In the genomic region with DNA sequence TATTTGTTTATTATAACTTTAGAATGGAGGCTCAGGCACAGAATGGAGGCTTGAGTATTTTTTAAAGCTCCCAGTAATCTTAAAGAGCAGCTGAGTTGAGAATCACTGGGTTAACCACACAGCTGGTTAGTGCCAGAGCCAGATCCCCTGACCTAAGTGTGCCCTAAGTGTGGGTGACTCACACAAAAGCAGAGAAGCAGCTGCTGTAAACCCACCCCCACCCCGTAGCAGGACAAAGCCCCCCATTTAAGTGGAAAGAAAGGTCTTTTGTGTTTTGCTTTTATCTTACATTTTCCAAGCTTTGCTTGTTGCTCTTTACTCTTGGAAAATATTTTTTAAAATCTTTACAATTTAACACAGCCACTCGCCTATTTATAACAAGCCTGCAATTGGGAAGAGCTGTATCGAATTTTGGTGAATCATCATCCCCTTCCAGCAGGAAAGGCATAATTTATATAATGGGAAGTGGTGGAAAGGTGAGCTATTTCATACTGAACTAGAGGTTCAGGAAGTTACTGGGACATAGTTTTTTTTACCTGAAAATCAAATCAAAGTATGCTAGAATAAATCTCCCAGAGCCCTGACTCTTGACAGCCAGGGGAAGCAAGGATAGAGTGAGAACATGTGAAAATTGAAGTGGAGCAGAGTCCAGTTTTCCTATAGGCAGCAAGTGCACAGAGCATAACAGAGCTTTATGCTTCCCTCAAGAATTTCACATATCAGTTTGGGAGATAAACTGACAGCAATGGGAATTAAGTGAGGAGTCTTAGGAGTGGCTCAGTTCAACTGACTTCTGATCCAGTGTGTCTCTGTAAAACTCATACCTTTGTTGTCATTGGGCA, we compare ENCODE assay signal across 1 cellular context.
A peak's percentile ranks its signal among the peaks of the same experiment; 100 is the strongest.
TF ChIP-seq lines count a peak whose summit lies in the region.

No MANE protein-coding gene starts in this region.

TF ChIP-seq in HepG2, 621 proteins besides CTCF, POLR2A, EP300 and RAD21:
- TF ChIP-seq, protein P1, sequence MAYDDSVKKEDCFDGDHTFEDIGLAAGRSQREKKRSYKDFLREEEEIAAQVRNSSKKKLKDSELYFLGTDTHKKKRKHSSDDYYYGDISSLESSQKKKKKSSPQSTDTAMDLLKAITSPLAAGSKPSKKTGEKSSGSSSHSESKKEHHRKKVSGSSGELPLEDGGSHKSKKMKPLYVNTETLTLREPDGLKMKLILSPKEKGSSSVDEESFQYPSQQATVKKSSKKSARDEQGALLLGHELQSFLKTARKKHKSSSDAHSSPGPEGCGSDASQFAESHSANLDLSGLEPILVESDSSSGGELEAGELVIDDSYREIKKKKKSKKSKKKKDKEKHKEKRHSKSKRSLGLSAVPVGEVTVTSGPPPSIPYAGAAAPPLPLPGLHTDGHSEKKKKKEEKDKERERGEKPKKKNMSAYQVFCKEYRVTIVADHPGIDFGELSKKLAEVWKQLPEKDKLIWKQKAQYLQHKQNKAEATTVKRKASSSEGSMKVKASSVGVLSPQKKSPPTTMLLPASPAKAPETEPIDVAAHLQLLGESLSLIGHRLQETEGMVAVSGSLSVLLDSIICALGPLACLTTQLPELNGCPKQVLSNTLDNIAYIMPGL (CRISPR knock-in tag; IDR thresholded peaks at IDR 0.05; ENCODE audit: borderline replicate concordance in 1 of 2, low read depth in 1 of 2): no peak
- TF ChIP-seq ZNF781 (CRISPR knock-in tag; IDR thresholded peaks at IDR 0.05; ENCODE audit: borderline replicate concordance, not compliant biosample characterization) (no peak), SPEN (CRISPR knock-in tag; IDR thresholded peaks at IDR 0.05; ENCODE audit: low read depth) (no peak), POLR2AphosphoS2 (IDR thresholded peaks at IDR 0.05; ENCODE audit: low read depth, low read length) (no peak), FOSL2 (CRISPR knock-in tag; IDR thresholded peaks at IDR 0.05) (peak; percentile 33; the same call in 1 of the 2 replicates), XRCC5 (optimal IDR thresholded peaks at IDR 0.05; ENCODE audit: low read length) (peak; percentile 20), SUZ12 (IDR thresholded peaks at IDR 0.05; ENCODE audit: low read depth, low read length) (no peak), FOXC1 (CRISPR knock-in tag; IDR thresholded peaks at IDR 0.05; ENCODE audit: borderline replicate concordance) (no peak), ZNF33B (CRISPR knock-in tag; IDR thresholded peaks at IDR 0.05) (no peak), ZSCAN9 (CRISPR knock-in tag; IDR thresholded peaks at IDR 0.05; ENCODE audit: borderline replicate concordance) (no peak), ZNF296 (CRISPR knock-in tag; conservative IDR thresholded peaks at IDR 0.05) (no peak), FOXA3 (CRISPR knock-in tag; IDR thresholded peaks at IDR 0.05) (no peak), ZFP36L2 (CRISPR knock-in tag; IDR thresholded peaks at IDR 0.05) (no peak)
- TF ChIP-seq, protein P2, sequence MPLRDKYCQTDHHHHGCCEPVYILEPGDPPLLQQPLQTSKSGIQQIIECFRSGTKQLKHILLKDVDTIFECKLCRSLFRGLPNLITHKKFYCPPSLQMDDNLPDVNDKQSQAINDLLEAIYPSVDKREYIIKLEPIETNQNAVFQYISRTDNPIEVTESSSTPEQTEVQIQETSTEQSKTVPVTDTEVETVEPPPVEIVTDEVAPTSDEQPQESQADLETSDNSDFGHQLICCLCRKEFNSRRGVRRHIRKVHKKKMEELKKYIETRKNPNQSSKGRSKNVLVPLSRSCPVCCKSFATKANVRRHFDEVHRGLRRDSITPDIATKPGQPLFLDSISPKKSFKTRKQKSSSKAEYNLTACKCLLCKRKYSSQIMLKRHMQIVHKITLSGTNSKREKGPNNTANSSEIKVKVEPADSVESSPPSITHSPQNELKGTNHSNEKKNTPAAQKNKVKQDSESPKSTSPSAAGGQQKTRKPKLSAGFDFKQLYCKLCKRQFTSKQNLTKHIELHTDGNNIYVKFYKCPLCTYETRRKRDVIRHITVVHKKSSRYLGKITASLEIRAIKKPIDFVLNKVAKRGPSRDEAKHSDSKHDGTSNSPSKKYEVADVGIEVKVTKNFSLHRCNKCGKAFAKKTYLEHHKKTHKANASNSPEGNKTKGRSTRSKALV (CRISPR knock-in tag; IDR thresholded peaks at IDR 0.05): no peak
- TF ChIP-seq, protein P3, sequence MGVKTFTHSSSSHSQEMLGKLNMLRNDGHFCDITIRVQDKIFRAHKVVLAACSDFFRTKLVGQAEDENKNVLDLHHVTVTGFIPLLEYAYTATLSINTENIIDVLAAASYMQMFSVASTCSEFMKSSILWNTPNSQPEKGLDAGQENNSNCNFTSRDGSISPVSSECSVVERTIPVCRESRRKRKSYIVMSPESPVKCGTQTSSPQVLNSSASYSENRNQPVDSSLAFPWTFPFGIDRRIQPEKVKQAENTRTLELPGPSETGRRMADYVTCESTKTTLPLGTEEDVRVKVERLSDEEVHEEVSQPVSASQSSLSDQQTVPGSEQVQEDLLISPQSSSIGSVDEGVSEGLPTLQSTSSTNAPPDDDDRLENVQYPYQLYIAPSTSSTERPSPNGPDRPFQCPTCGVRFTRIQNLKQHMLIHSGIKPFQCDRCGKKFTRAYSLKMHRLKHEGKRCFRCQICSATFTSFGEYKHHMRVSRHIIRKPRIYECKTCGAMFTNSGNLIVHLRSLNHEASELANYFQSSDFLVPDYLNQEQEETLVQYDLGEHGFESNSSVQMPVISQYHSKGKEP (CRISPR knock-in tag; IDR thresholded peaks at IDR 0.05): no peak
